In the genomic region with DNA sequence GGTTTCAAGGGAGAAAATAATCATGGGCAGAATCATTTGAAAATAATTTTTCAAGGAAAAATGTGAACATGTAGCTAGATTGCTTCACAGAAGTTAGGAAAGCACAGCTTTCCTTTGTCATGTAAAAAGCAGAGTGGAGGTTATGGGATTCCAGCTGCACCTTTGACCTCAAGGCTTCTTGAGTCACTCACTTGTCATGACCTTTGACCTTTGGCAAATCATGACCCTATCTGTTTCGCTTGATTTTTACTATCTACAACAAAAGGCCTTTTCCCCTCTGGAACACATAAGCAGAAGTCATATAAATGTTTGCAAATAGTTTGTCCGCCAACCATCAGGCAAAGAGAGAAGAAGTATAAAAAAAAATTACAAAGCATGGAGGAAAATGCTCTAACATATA, we compare ENCODE assay signal across 2 cellular contexts.
TF ChIP-seq lines count a peak whose summit lies in the region.

No MANE protein-coding gene starts in this region.

TF ChIP-seq in liver, 16 proteins besides CTCF, POLR2A, EP300 and RAD21:
- TF ChIP-seq REST (IDR thresholded peaks at IDR 0.05) (no peak), YY1 (IDR thresholded peaks at IDR 0.05) (no peak), SP1 (IDR thresholded peaks at IDR 0.05) (no peak), MAX (IDR thresholded peaks at IDR 0.05) (no peak), NR2F2 (IDR thresholded peaks at IDR 0.05) (peak; percentile 55), JUND (IDR thresholded peaks at IDR 0.05) (no peak), FOXA2 (IDR thresholded peaks at IDR 0.05) (no peak), HNF4A (conservative IDR thresholded peaks at IDR 0.05) (no peak), HNF4G (IDR thresholded peaks at IDR 0.05) (no peak)

TF ChIP-seq in K562, 482 proteins besides CTCF, POLR2A, EP300 and RAD21 (continued from another document):
- TF ChIP-seq CBFA2T2 (conservative IDR thresholded peaks at IDR 0.05), result 0 out of 2 replicates have a peak, but pooled peaks have one; percentile 2
